22 cellular contexts compared by ENCODE assay signal in genomic region chr22:17961443-17961729, GRCh38.
DNase-seq lines count a peak whose midpoint lies in the region; ATAC-seq, FAIRE-seq and TF ChIP-seq lines count a peak whose summit lies in the region.
"Had no signal": no experiment of that assay in that cellular context is flagged by ENCODE, and none has a peak within 500 bp of the region (broad histone marks: within the 10 kb centered on the region; RNA-seq: fewer than 3 reads in every experiment).

No MANE protein-coding gene starts in this region.

- H4K91ac ChIP-seq in neuronal stem cell (ENCODE audit: low read depth, low read length, poor library complexity), result no peak overlapping the region

- no CpG with 5 or more reads among the region's 1 CpG for WGBS in neuronal stem cell (ENCODE audit: extremely low coverage in 2 of 2, insufficient read length in 2 of 2, insufficient replicate concordance in 1 of 2), 2 donors

- no peak overlapping the region for H2AK5ac ChIP-seq in neuronal stem cell (ENCODE audit: low read depth, low read length)

- no peak overlapping the region for H3K9ac ChIP-seq in kidney (ENCODE audit: low read length in 2 of 2)
- no peak overlapping the region for H3K9ac ChIP-seq in neuronal stem cell (ENCODE audit: low read depth, low read length, poor library complexity)
- H3K9ac ChIP-seq: BLaER1 treated with 17β-estradiol and CSF1 and Interleukin-3, amounts not matched to agents 10 nM and 100 nM had no signal

- H3K23ac ChIP-seq in neuronal stem cell (ENCODE audit: low read depth, low read length, poor library complexity), result no peak overlapping the region

- H3K4me3 ChIP-seq in A673 (ENCODE audit: low read depth, low read length, poor library complexity, severe bottlenecking) (no peak overlapping the region), kidney (ENCODE audit: low read length in 2 of 2) (no peak overlapping the region), neuronal stem cell (ENCODE audit: low read length in 2 of 2) (no peak overlapping the region)
- H3K4me3 ChIP-seq: BLaER1 treated with 17β-estradiol and CSF1 and Interleukin-3, amounts not matched to agents 10 nM and 100 nM had no signal

- no peak overlapping the region for H3K4me3 Mint-ChIP-seq in IgD-negative memory B cell
- H3K4me3 Mint-ChIP-seq: CD4-positive, alpha-beta T cell had no signal

- no peak overlapping the region for H3K4ac ChIP-seq in neuronal stem cell (ENCODE audit: low read length)

- no peak overlapping the region for H2AFZ ChIP-seq in neuronal stem cell (ENCODE audit: low read length)

- peak overlapping the region in 2 of 3 donors; percentile 46 to 83 for H3K27ac Mint-ChIP-seq in IgD-negative memory B cell
- H3K27ac Mint-ChIP-seq: CD4-positive, alpha-beta T cell had no signal

- H2BK120ac ChIP-seq in neuronal stem cell (ENCODE audit: low read depth, low read length), result no peak overlapping the region

- no TSS peak for BruUV-seq in A673 (replicated peaks; lab: Mats Ljungman, UMichigan)

- CTCF ChIA-PET in A673 (lab: Charles Lee), result no interaction called here

- no peak overlapping the region for H3K4me2 ChIP-seq in neuronal stem cell (ENCODE audit: insufficient read depth, low read length, poor library complexity, severe bottlenecking)
- H3K4me2 ChIP-seq: BLaER1 treated with 17β-estradiol and CSF1 and Interleukin-3, amounts not matched to agents 10 nM and 100 nM had no signal

- no peak for ATAC-seq in GM19324 (IDR thresholded peaks at IDR 0.05; ENCODE audit: low FRiP score, unreplicated experiment)

- H3K4me1 ChIP-seq in A673 (ENCODE audit: insufficient read depth, low read length, poor library complexity, severe bottlenecking), result no peaks in the 10 kb centered on the region
- H3K4me1 ChIP-seq in kidney (ENCODE audit: control insufficient read depth in 1 of 2, insufficient read depth in 1 of 2, low read depth in 1 of 2, low read length in 2 of 2), result peaks cover 46 to 64% of the 10 kb centered on the region in 2 donors
- peaks cover 9 to 25% of the 10 kb centered on the region in 2 donors for H3K4me1 ChIP-seq in neuronal stem cell (ENCODE audit: control insufficient read depth in 2 of 2, insufficient read depth in 1 of 2, low read depth in 1 of 2, low read length in 2 of 2)

- H2BK12ac ChIP-seq in neuronal stem cell (ENCODE audit: low read length), result no peak overlapping the region

- intact Hi-C loops in A673 (cut with micrococcal nuclease; ENCODE audit: unreplicated experiment) (no loop called here), kidney (cut with DNase I) (no loop called here)

- H3K27me3 Mint-ChIP-seq in IgD-negative memory B cell, result no peaks in the 10 kb centered on the region
- H3K27me3 Mint-ChIP-seq: CD4-positive, alpha-beta T cell had no signal

- H3K4me1 Mint-ChIP-seq in IgD-negative memory B cell, result peaks cover 46 to 57% (median 48%) of the 10 kb centered on the region in 3 donors

- H3K79me1 ChIP-seq in neuronal stem cell (ENCODE audit: low read depth, low read length), result peaks cover 10% of the 10 kb centered on the region

- POLR2A ChIA-PET in A673 (lab: Charles Lee; ENCODE audit: low non-redundant PET), result no interaction called here

- H3K27ac ChIP-seq in A673 (ENCODE audit: low read depth, low read length, poor library complexity, severe bottlenecking) (peak overlapping the region; percentile 30), kidney (ENCODE audit: low read depth in 2 of 2, low read length in 2 of 2) (peak overlapping the region; percentile 60 to 68), neuronal stem cell (replicated peaks; ENCODE audit: low read length) (no peak overlapping the region)
- H3K27ac ChIP-seq: BLaER1 treated with 17β-estradiol and CSF1 and Interleukin-3, amounts not matched to agents 10 nM and 100 nM had no signal

- no peak overlapping the region for H2BK15ac ChIP-seq in neuronal stem cell (ENCODE audit: low read length)

- peak overlapping the region; percentile 67 for H3K18ac ChIP-seq in neuronal stem cell (ENCODE audit: low read length)

- H3K27me3 ChIP-seq in A673 (replicated peaks; ENCODE audit: insufficient read depth, low read depth, low read length, poor library complexity) (no peaks in the 10 kb centered on the region), neuronal stem cell (ENCODE audit: control insufficient read depth in 3 of 3, insufficient read depth in 3 of 3, low read depth in 1 of 3, low read length in 3 of 3) (no peaks in the 10 kb centered on the region)

- no peaks in the 10 kb centered on the region for H3K9me3 ChIP-seq in A673 (ENCODE audit: low read depth, low read length, poor library complexity, severe bottlenecking)
- H3K9me3 ChIP-seq in kidney (ENCODE audit: control insufficient read depth in 1 of 2, low read length in 2 of 2), result no peaks in the 10 kb centered on the region
- H3K9me3 ChIP-seq in neuronal stem cell (replicated peaks in 1 of 2; ENCODE audit: control insufficient read depth in 2 of 2, insufficient read depth in 1 of 2, low read depth in 1 of 2, low read length in 2 of 2), result no peaks in the 10 kb centered on the region
- H3K9me3 ChIP-seq: BLaER1 treated with 17β-estradiol and CSF1 and Interleukin-3, amounts not matched to agents 10 nM and 100 nM had no signal

- no peak overlapping the region for H4K8ac ChIP-seq in neuronal stem cell (ENCODE audit: low read depth, low read length)

- no peak for TF ChIP-seq CTCF in A673 (conservative IDR thresholded peaks at IDR 0.05; ENCODE audit: low read depth, low read length)
- TF ChIP-seq CTCF in kidney (IDR thresholded peaks at IDR 0.05; ENCODE audit: borderline replicate concordance, extremely low read depth, insufficient read depth), result no peak

- H3K9me3 Mint-ChIP-seq in IgD-negative memory B cell, result no peaks in the 10 kb centered on the region
- H3K9me3 Mint-ChIP-seq: CD4-positive, alpha-beta T cell had no signal

- DNase-seq in A673 (ENCODE audit: low spot score) (no peak), kidney (no peak), neuronal stem cell (ENCODE audit: low spot score) (no peak), NOMO-1 (lab: John Stamatoyannopoulos, UW; ENCODE audit: unreplicated experiment in 2 of 2) (no peak), inferior parietal cortex (ENCODE audit: extremely low spot score) (no peak), LoVo (ENCODE audit: low spot score) (no peak)
- DNase-seq: 8988T; CD4-positive, alpha-beta T cell; DMS53; KG1; MM.1S; NCI-H2081; NCI-H2227 treated with DMSO at 0.1 percent for 48 hours; NCI-H526 treated with DMSO at 0.1 percent for 48 hours; RPMI8226; SHP77 had no signal

- H3K36me3 ChIP-seq in A673 (ENCODE audit: insufficient read depth, low read length, poor library complexity, severe bottlenecking), result no peaks in the 10 kb centered on the region
- no peaks in the 10 kb centered on the region for H3K36me3 ChIP-seq in kidney (ENCODE audit: control insufficient read depth in 1 of 2, insufficient read depth in 2 of 2, low read length in 2 of 2)
- no peaks in the 10 kb centered on the region for H3K36me3 ChIP-seq in neuronal stem cell (replicated peaks in 1 of 2; ENCODE audit: control insufficient read depth in 2 of 2, insufficient read depth in 2 of 2, low read length in 2 of 2)

- no peak overlapping the region for H3K14ac ChIP-seq in neuronal stem cell (ENCODE audit: low read length)

- FAIRE-seq in kidney (lab: Jason Lieb, UNC), result no peak
- FAIRE-seq: D721Med, H54, HTR-8/SVneo had no signal

- H3K36me3 Mint-ChIP-seq in IgD-negative memory B cell, result peaks cover 2% of the 10 kb centered on the region

- no peak overlapping the region for H2BK5ac ChIP-seq in neuronal stem cell (ENCODE audit: low read length)
